Comparison of ENCODE assay signal across 2 cellular contexts in genomic region chr19:38721496-38721895, GRCh38.
TF ChIP-seq lines count a peak whose summit lies in the region.

No MANE protein-coding gene starts in this region.

TF ChIP-seq in HEK293, 187 proteins besides CTCF, POLR2A, EP300 and RAD21:
- TF ChIP-seq ZSCAN30 (tag by site-specific recombination; IDR thresholded peaks at IDR 0.05) (no peak), YY2 (tag by site-specific recombination; IDR thresholded peaks at IDR 0.05) (0 out of 2 replicates have a peak, but pooled peaks have one; percentile 25)

TF ChIP-seq in K562, 482 proteins besides CTCF, POLR2A, EP300 and RAD21:
- TF ChIP-seq SIX5 (IDR thresholded peaks at IDR 0.05; ENCODE audit: borderline replicate concordance in 1 of 2, insufficient read depth in 1 of 2, low read depth in 1 of 2, low read length in 2 of 2) (no peak), SRSF7 (optimal IDR thresholded peaks at IDR 0.05; ENCODE audit: low read depth, low read length) (no peak), RB1 (IDR thresholded peaks at IDR 0.05; ENCODE audit: low read depth) (no peak), POLR2B (IDR thresholded peaks at IDR 0.05; ENCODE audit: low read depth, partially characterized antibody) (peak; percentile 4), POLR2G (IDR thresholded peaks at IDR 0.05; ENCODE audit: low read depth, low read length) (peak; percentile 59; the same call in 1 of the 2 replicates)
TF ChIP-seq in K562: peak in this region for 2.
